Comparison of ENCODE assay signal across 2 cellular contexts in genomic region chr3:151839313-151839631, GRCh38.
TF ChIP-seq lines count a peak whose summit lies in the region.

No MANE protein-coding gene starts in this region.

TF ChIP-seq in GM23338, 12 proteins besides CTCF, POLR2A, EP300 and RAD21:
- TF ChIP-seq ZNF114 (CRISPR knock-in tag; IDR thresholded peaks at IDR 0.05), result no peak
- TF ChIP-seq EZH2 (IDR thresholded peaks at IDR 0.05; ENCODE audit: low read depth, unreplicated experiment), result no peak
- no peak for TF ChIP-seq POLR2AphosphoS5 (IDR thresholded peaks at IDR 0.05; ENCODE audit: low read depth)
- no peak for TF ChIP-seq JUNB (IDR thresholded peaks at IDR 0.05; ENCODE audit: unreplicated experiment)
- no peak for TF ChIP-seq EZH2phosphoT487 (IDR thresholded peaks at IDR 0.05; ENCODE audit: unreplicated experiment)
- TF ChIP-seq ZNF331 (CRISPR knock-in tag; IDR thresholded peaks at IDR 0.05; ENCODE audit: low read depth), result no peak
- TF ChIP-seq STAT1 (IDR thresholded peaks at IDR 0.05; ENCODE audit: unreplicated experiment), result no peak
- no peak for TF ChIP-seq ETS1 (IDR thresholded peaks at IDR 0.05)
- no peak for TF ChIP-seq CREB1 (CRISPR knock-in tag; IDR thresholded peaks at IDR 0.05; ENCODE audit: low read depth)
- TF ChIP-seq REST (IDR thresholded peaks at IDR 0.05; ENCODE audit: unreplicated experiment), result no peak
- no peak for TF ChIP-seq NANOG (IDR thresholded peaks at IDR 0.05; ENCODE audit: borderline replicate concordance)
- no peak for TF ChIP-seq ZNF462 (CRISPR knock-in tag; IDR thresholded peaks at IDR 0.05)

TF ChIP-seq in endothelial cell of umbilical vein, 7 proteins besides CTCF, POLR2A, EP300 and RAD21:
- TF ChIP-seq GATA2 (IDR thresholded peaks at IDR 0.05; ENCODE audit: insufficient read depth, insufficient read length, low read depth, low read length) (no peak), MYC (IDR thresholded peaks at IDR 0.05; ENCODE audit: low read depth, low read length) (no peak), FOS (IDR thresholded peaks at IDR 0.05; ENCODE audit: borderline replicate concordance, insufficient read depth, low read length) (no peak), MAX (IDR thresholded peaks at IDR 0.05; ENCODE audit: insufficient read depth, insufficient read length) (no peak), JUN (IDR thresholded peaks at IDR 0.05; ENCODE audit: borderline replicate concordance, insufficient read depth, insufficient read length, low read depth) (no peak), POLR2AphosphoS5 (IDR thresholded peaks at IDR 0.05; ENCODE audit: insufficient read depth, low read depth, low read length) (no peak), EZH2 (IDR thresholded peaks at IDR 0.05; ENCODE audit: borderline replicate concordance, low read depth, low read length, severe bottlenecking) (no peak)
